In the genomic region with DNA sequence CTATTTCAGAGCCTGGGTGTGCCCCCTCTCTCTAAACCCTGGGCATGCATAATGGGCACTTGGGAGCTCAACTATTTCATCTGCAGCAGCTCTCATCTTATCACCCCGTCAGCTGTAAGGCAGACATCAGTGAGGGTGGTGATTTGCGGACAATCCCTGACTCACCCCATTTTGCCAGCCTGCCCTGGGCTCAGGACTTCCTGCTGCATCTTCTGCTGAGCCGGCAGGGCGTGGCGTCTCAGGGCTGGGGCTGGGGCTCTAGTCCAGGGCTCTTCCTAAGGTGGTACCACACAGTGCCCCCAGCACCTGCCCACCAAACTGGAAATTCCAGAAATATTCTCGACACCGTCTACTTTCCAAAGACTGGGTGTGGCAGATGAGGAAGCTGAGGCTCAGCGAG, we compare ENCODE assay signal across 10 cellular contexts. TPM values are rescaled to one million over a fixed set of nuclear protein-coding genes. Genes with fewer than 3 reads are reported as not detected.
A peak's percentile ranks its signal among the peaks of the same experiment; 100 is the strongest.
DNase-seq lines count a peak whose midpoint lies in the region; ATAC-seq, FAIRE-seq and TF ChIP-seq lines count a peak whose summit lies in the region.
"Had no signal": no experiment of that assay in that cellular context is flagged by ENCODE, and none has a peak within 500 bp of the region (broad histone marks: within the 10 kb centered on the region; RNA-seq: fewer than 3 reads in every experiment).

No MANE protein-coding gene starts in this region.

- dilution Hi-C loops in keratinocyte (cut with MboI; ENCODE audit: extremely low pct_ligation_motif_present, low sequenced_read_pairs) = no loop called here

- H3K4me2 ChIP-seq in SK-N-SH (no peak overlapping the region), keratinocyte (ENCODE audit: control insufficient read depth, extremely low read depth, insufficient read depth, low read depth, low read length) (peak overlapping the region; percentile 77)

- no peak for TF ChIP-seq RAD21 in SK-N-SH (IDR thresholded peaks at IDR 0.05; ENCODE audit: low read length)

- H3K4me1 ChIP-seq in SK-N-SH (ENCODE audit: control insufficient read depth in 1 of 2, insufficient read depth in 2 of 2, low read depth in 1 of 2, low read length in 1 of 2) = peaks cover 16 to 41% of the 10 kb centered on the region in 2 experiments; a peak in 3 of 4 replicates
- H3K4me1 ChIP-seq in keratinocyte (ENCODE audit: control insufficient read depth, extremely low read depth, insufficient read depth, low read length) = peaks cover 44% of the 10 kb centered on the region
- peaks cover 0 to 17% (median 8%) of the 10 kb centered on the region in 4 donors for H3K4me1 ChIP-seq in transverse colon

- H2AFZ ChIP-seq in SK-N-SH (ENCODE audit: low read depth) (no peak overlapping the region), keratinocyte (ENCODE audit: control insufficient read depth, low read length) (peak overlapping the region; percentile 90)

- POLR2A ChIA-PET in SK-N-SH (lab: Yijun Ruan, JAX) = interaction anchor here (2.6 kb wide), 1 partner anchor 62 kb away, joined by 14 read pairs; the partner anchor contains the start of gene RCN2
- POLR2A ChIA-PET in GM10248 (lab: Yijun Ruan, JAX) = no interaction called here

- H3K4me3 Mint-ChIP-seq in activated T-cell treated with anti-CD3 and anti-CD28 coated beads, Interleukin-2, amount 50 U/mL, for 4 hours = peak overlapping the region; percentile 95

- in situ Hi-C loops in transverse colon (cut with MboI; ENCODE audit: low pct_ligation_motif_present in 1 of 4, low pct_unique_long_range_greater_than_20kb in 1 of 4, low sequenced_read_pairs in 3 of 4) = no loop called here

- 91% methylated on average over 8 of the region's 8 CpGs for WGBS in SK-N-SH (ENCODE audit: low lambda C conversion rate)
- WGBS in transverse colon (ENCODE audit: low coverage in 1 of 2), 2 donors = 56% methylated on average over 8 of the region's 8 CpGs; no CpG with 5 or more reads in 1 of the 2 donors

- DNase-seq in SK-N-SH (peak; percentile 14), keratinocyte (ENCODE audit: low read depth, low spot score) (peak; percentile 41), transverse colon (peak; percentile 30), amniotic stem cell (lab: John Stamatoyannopoulos, UW) (no peak), GM10248 (ENCODE audit: extremely low spot score) (no peak), T1000 (lab: John Stamatoyannopoulos, UW) (no peak)
- peak; percentile 55 for DNase-seq in activated T-cell treated with anti-CD3 and anti-CD28 coated beads, Interleukin-2, amount 50 U/mL, for 4 hours
- DNase-seq: cortex of kidney had no signal

- H3K27me3 Mint-ChIP-seq in activated T-cell treated with anti-CD3 and anti-CD28 coated beads, Interleukin-2, amount 50 U/mL, for 4 hours (ENCODE audit: low read depth) = no peaks in the 10 kb centered on the region

- H3K9ac ChIP-seq in SK-N-SH = no peak overlapping the region
- H3K9ac ChIP-seq in keratinocyte (ENCODE audit: control insufficient read depth, extremely low read depth, insufficient read depth, low read length) = no peak overlapping the region

- H3K27ac ChIP-seq in SK-N-SH (ENCODE audit: low read depth in 2 of 2, low read length in 1 of 2) (no peak overlapping the region), keratinocyte (ENCODE audit: control insufficient read depth, insufficient read depth, low read length) (no peak overlapping the region), transverse colon (peak overlapping the region; percentile 62 to 77 (median 66))
- H3K27ac ChIP-seq: 22Rv1 had no signal

- no peaks in the 10 kb centered on the region for H3K9me2 ChIP-seq in SK-N-SH

- FAIRE-seq in keratinocyte (lab: Jason Lieb, UNC) = peak; percentile 88

- TF ChIP-seq EP300 in SK-N-SH (IDR thresholded peaks at IDR 0.05; ENCODE audit: borderline replicate concordance in 1 of 2, low read depth in 1 of 2, low read length in 1 of 2) = no peak
- TF ChIP-seq EP300 in transverse colon (IDR thresholded peaks at IDR 0.05; ENCODE audit: low read depth) = no peak

- TF ChIP-seq CTCF in SK-N-SH (IDR thresholded peaks at IDR 0.05) (no peak), keratinocyte (optimal IDR thresholded peaks at IDR 0.05 in 1 of 3, IDR thresholded peaks at IDR 0.05 in 1 of 3, conservative IDR thresholded peaks at IDR 0.05 in 1 of 3; ENCODE audit: extremely low read depth in 1 of 3, insufficient read depth in 2 of 3, low read length in 3 of 3) (no peak), transverse colon (IDR thresholded peaks at IDR 0.05) (no peak), GM10248 (IDR thresholded peaks at IDR 0.05; ENCODE audit: control extremely low read depth, extremely low read depth, low read depth, missing control alignments) (no peak)

- H3K4me3 ChIP-seq in SK-N-SH (ENCODE audit: low read depth in 2 of 2, low read length in 1 of 2) = no peak overlapping the region
- no peak overlapping the region for H3K4me3 ChIP-seq in keratinocyte (ENCODE audit: control insufficient read depth in 2 of 3, extremely low read depth in 1 of 3, insufficient read depth in 2 of 3, low read depth in 1 of 3, low read length in 3 of 3)
- H3K4me3 ChIP-seq in transverse colon = no peak overlapping the region

- H3F3A ChIP-seq in SK-N-SH (replicated peaks; ENCODE audit: insufficient read depth) = no peaks in the 10 kb centered on the region

- H3K9me1 ChIP-seq in keratinocyte (ENCODE audit: control insufficient read depth, extremely low read depth, insufficient read depth, low read length) = no peaks in the 10 kb centered on the region

- H4K20me1 ChIP-seq in SK-N-SH (ENCODE audit: insufficient read depth) = no peaks in the 10 kb centered on the region
- H4K20me1 ChIP-seq in keratinocyte (ENCODE audit: control insufficient read depth, extremely low read depth, insufficient read depth, low read length) = no peaks in the 10 kb centered on the region

- no peak for ATAC-seq in SK-N-SH treated with all-trans-retinoic acid at 6 μM for 48 hours
- peak; percentile 47 to 53 for ATAC-seq in activated T-cell treated with anti-CD3 and anti-CD28 coated beads, Interleukin-2, amount 50 U/mL, for 4 hours

- H3K27me3 ChIP-seq in SK-N-SH (ENCODE audit: insufficient read depth) (no peaks in the 10 kb centered on the region), keratinocyte (ENCODE audit: control insufficient read depth, extremely low read depth, insufficient read depth, low read length) (no peaks in the 10 kb centered on the region), transverse colon (no peaks in the 10 kb centered on the region)

- peaks cover 56% of the 10 kb centered on the region for H3K4me1 Mint-ChIP-seq in activated T-cell treated with anti-CD3 and anti-CD28 coated beads, Interleukin-2, amount 50 U/mL, for 4 hours (ENCODE audit: low read depth)

- no peaks in the 10 kb centered on the region for H3K9me3 ChIP-seq in SK-N-SH
- no peaks in the 10 kb centered on the region for H3K9me3 ChIP-seq in keratinocyte (ENCODE audit: control insufficient read depth, low read depth, low read length)
- H3K9me3 ChIP-seq in transverse colon = no peaks in the 10 kb centered on the region

- H3K36me3 ChIP-seq in SK-N-SH (replicated peaks in 1 of 2; ENCODE audit: control insufficient read depth in 1 of 2, insufficient read depth in 2 of 2, low read length in 1 of 2) = no peaks in the 10 kb centered on the region
- no peaks in the 10 kb centered on the region for H3K36me3 ChIP-seq in keratinocyte (ENCODE audit: control insufficient read depth in 2 of 2, extremely low read depth in 1 of 2, insufficient read depth in 2 of 2, low read length in 2 of 2)
- H3K36me3 ChIP-seq in transverse colon = no peaks in the 10 kb centered on the region

- CTCF ChIA-PET in SK-N-SH (lab: Yijun Ruan, JAX) (interaction anchor here (0.8 to 2.6 kb wide), 6 partner anchors 7 to 549 kb away, joined by 3 to 6 read pairs (median 4); no protein-coding TSS in a partner anchor), GM10248 (lab: Yijun Ruan, JAX) (interaction anchor here (1.0 to 2.6 kb wide), 4 partner anchors 16 to 550 kb away, joined by 3 to 12 read pairs (median 4); no protein-coding TSS in a partner anchor)

- no peaks in the 10 kb centered on the region for H3K9me3 Mint-ChIP-seq in activated T-cell treated with anti-CD3 and anti-CD28 coated beads, Interleukin-2, amount 50 U/mL, for 4 hours

- no peaks in the 10 kb centered on the region for H3K36me3 Mint-ChIP-seq in activated T-cell treated with anti-CD3 and anti-CD28 coated beads, Interleukin-2, amount 50 U/mL, for 4 hours (ENCODE audit: insufficient read depth)

- intact Hi-C loops in transverse colon (cut with DNase I; ENCODE audit: low total_unique reads) = no loop called here

- TF ChIP-seq POLR2A in transverse colon (IDR thresholded peaks at IDR 0.05) = no peak

- no peaks in the 10 kb centered on the region for H3K79me2 ChIP-seq in SK-N-SH (ENCODE audit: insufficient read depth)
- H3K79me2 ChIP-seq in keratinocyte (ENCODE audit: control insufficient read depth, insufficient read depth, low read length) = peaks cover 11% of the 10 kb centered on the region

TF ChIP-seq in SK-N-SH, 30 proteins besides CTCF, POLR2A, EP300 and RAD21 (continues in another document):
- TF ChIP-seq NFIC (IDR thresholded peaks at IDR 0.05; ENCODE audit: borderline replicate concordance) = no peak
- no peak for TF ChIP-seq RCOR1 (IDR thresholded peaks at IDR 0.05; ENCODE audit: low read length)
- no peak for TF ChIP-seq TEAD4 (IDR thresholded peaks at IDR 0.05; ENCODE audit: borderline replicate concordance, insufficient read depth)
- no peak for TF ChIP-seq TCF12 (IDR thresholded peaks at IDR 0.05)
- TF ChIP-seq MXI1 (IDR thresholded peaks at IDR 0.05; ENCODE audit: low read depth, low read length) = no peak

TF ChIP-seq in SK-N-SH treated with all-trans-retinoic acid at 6 μM for 48 hours, 23 proteins besides CTCF, POLR2A, EP300 and RAD21 (continues in another document):
- no peak for TF ChIP-seq BACH2 (CRISPR knock-in tag; IDR thresholded peaks at IDR 0.05; ENCODE audit: borderline replicate concordance)
- TF ChIP-seq RARB (CRISPR knock-in tag; IDR thresholded peaks at IDR 0.05) = no peak

RNA-seq across cellular contexts. Expression of gene PSTPIP1, which starts 0.9 kb away (rescaled TPM):
- polyA plus RNA-seq in SK-N-SH (2012; rRNA removed) (0.69 and 1.1 TPM in 2 replicates), keratinocyte (9.6 to 11.2 TPM (median 10.0 TPM) in 3 replicates)
- polyA plus RNA-seq in SK-N-SH (2012; cell fraction: cytosol; rRNA removed) = 0.40 and 0.66 TPM in 2 replicates
- polyA plus RNA-seq in SK-N-SH (2012; cell fraction: nucleus; rRNA removed) = 2.7 and 3.4 TPM in 2 replicates
- total RNA-seq in activated T-cell treated with anti-CD3 and anti-CD28 coated beads, Interleukin-2, amount 50 U/mL, for 4 hours = 100 to 1,000 TPM in 1 of 3 donors, 10 to 100 TPM in 2; 85.4 to 130 (median 92.1) TPM
- polyA plus RNA-seq in keratinocyte (2011; ENCODE audit: low read depth) = 2.0 TPM
- 4.7 and 9.5 TPM in 2 replicates for polyA plus RNA-seq in keratinocyte (2011; cell fraction: cytosol; rRNA removed)
- polyA plus RNA-seq in keratinocyte (2011; cell fraction: nucleus; rRNA removed) = 25.7 and 27.3 TPM in 2 replicates
- polyA plus RNA-seq in keratinocyte (2012; ENCODE audit: low replicate concordance) = 1.2 and 15.6 TPM in 2 replicates
- 6.3 to 22.0 TPM (median 10.0 TPM) in 3 replicates for polyA minus RNA-seq in keratinocyte
- polyA minus RNA-seq in keratinocyte (2011; cell fraction: cytosol; rRNA and poly(A)+ RNA removed) = 13.6 TPM
- polyA minus RNA-seq in keratinocyte (2011; cell fraction: nucleus; rRNA and poly(A)+ RNA removed) = 9.9 and 10.3 TPM in 2 replicates
- 10 to 100 TPM in 1 of 4 donors, 1 to 10 TPM in 3; 1.4 to 35.2 (median 8.7) TPM for total RNA-seq in transverse colon

Comparison
In these comparisons a context has a peak if more than half of its experiments do, and no peak if none do; other contexts are left out.
1. DNase-seq: peak in SK-N-SH (single experiment), activated T-cell treated with anti-CD3 and anti-CD28 coated beads, Interleukin-2, amount 50 U/mL, for 4 hours (single experiment), keratinocyte (single experiment) and transverse colon (single experiment); none in amniotic stem cell (single experiment), GM10248 (single experiment) and T1000 (single experiment).
2. H3K27ac ChIP-seq: peak in transverse colon (4 of 4); none in SK-N-SH (0 of 2) and keratinocyte (single experiment).